In the genomic region with DNA sequence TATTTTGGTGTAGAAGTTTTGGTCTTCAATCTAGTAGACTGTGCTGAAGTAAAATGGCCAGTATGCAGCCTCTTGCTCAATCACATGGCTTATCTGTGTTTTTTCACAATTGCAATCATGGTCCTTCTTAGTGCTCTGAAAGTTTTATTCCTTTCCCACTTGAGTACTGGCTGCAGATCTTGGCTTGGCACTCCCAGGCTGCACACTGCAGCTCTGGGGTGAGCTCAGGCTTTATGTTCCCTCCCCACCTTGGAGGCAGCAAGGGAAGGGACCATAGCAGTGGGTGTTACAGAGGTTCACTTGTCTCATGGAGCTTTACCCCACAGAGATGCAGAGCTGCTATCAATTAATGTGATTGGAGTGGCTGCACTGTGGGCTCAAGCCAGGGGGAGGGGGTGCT, we compare ENCODE assay signal across 22 cellular contexts.
DNase-seq lines count a peak whose midpoint lies in the region; ATAC-seq and TF ChIP-seq lines count a peak whose summit lies in the region.
"Had no signal": no experiment of that assay in that cellular context is flagged by ENCODE, and none has a peak within 500 bp of the region (broad histone marks: within the 10 kb centered on the region; RNA-seq: fewer than 3 reads in every experiment).

No MANE protein-coding gene starts in this region.

- ATAC-seq in right cardiac atrium (peak; percentile 68 to 78), aorta (ENCODE audit: low FRiP score) (no peak)
- ATAC-seq: A549, GM12878 had no signal

- H2BK5ac ChIP-seq in mesendoderm (ENCODE audit: low read length) (no peak overlapping the region), trophoblast cell (ENCODE audit: low read depth, low read length, poor library complexity) (no peak overlapping the region)

- H3K14ac ChIP-seq in trophoblast cell (ENCODE audit: low read length) = no peak overlapping the region

- peak overlapping the region; percentile 17 for H2BK12ac ChIP-seq in trophoblast cell (ENCODE audit: low read length)

- H3K27ac ChIP-seq in right cardiac atrium (ENCODE audit: low read length) (no peak overlapping the region), left ventricle myocardium inferior (replicated peaks) (no peak overlapping the region), mesendoderm (ENCODE audit: low read depth, low read length) (no peak overlapping the region), trophoblast cell (ENCODE audit: low read depth, low read length) (no peak overlapping the region), adrenal gland (no peak overlapping the region), aorta (ENCODE audit: low read depth in 1 of 2, low read length in 2 of 2) (no peak overlapping the region)
- H3K27ac ChIP-seq: A549; BLaER1 treated with 17β-estradiol and CSF1 and Interleukin-3, amounts not matched to agents 10 nM and 100 nM; GM23248 had no signal

- no peak overlapping the region for H3K18ac ChIP-seq in mesendoderm (ENCODE audit: low read length)
- H3K18ac ChIP-seq in trophoblast cell (ENCODE audit: low read length) = no peak overlapping the region

- no peak for TF ChIP-seq CTCF in left ventricle myocardium inferior (IDR thresholded peaks at IDR 0.05; ENCODE audit: borderline replicate concordance)
- no peak for TF ChIP-seq CTCF in adrenal gland (IDR thresholded peaks at IDR 0.05)

- H3K79me2 ChIP-seq in mesendoderm (ENCODE audit: control insufficient read depth, insufficient read depth, low read length) = no peaks in the 10 kb centered on the region
- no peaks in the 10 kb centered on the region for H3K79me2 ChIP-seq in trophoblast cell (ENCODE audit: control insufficient read depth, insufficient read depth, low read length, poor library complexity)

- no peaks in the 10 kb centered on the region for H3K79me1 ChIP-seq in mesendoderm (ENCODE audit: low read length)
- H3K79me1 ChIP-seq in trophoblast cell (ENCODE audit: low read length) = peaks cover 3% of the 10 kb centered on the region

- H4K12ac ChIP-seq in trophoblast cell (ENCODE audit: low read depth, low read length) = no peak overlapping the region

- H2AK5ac ChIP-seq in mesendoderm (ENCODE audit: low read length) = no peak overlapping the region
- no peak overlapping the region for H2AK5ac ChIP-seq in trophoblast cell (ENCODE audit: low read length)

- no peak overlapping the region for H3K4me2 ChIP-seq in mesendoderm (ENCODE audit: low read length)
- H3K4me2 ChIP-seq in trophoblast cell (ENCODE audit: low read length) = no peak overlapping the region
- H3K4me2 ChIP-seq: A549; BLaER1 treated with 17β-estradiol and CSF1 and Interleukin-3, amounts not matched to agents 10 nM and 100 nM had no signal

- DNase-seq in right cardiac atrium (peak in 2 of 3 donors; percentile 55 to 70), left ventricle myocardium inferior (no peak), mesendoderm (peak; percentile 1), trophoblast cell (no peak), adrenal gland (no peak), aorta (no peak)
- DNase-seq: 8988T; ACHN; AML-193; BE2C; CD4-positive, alpha-beta T cell; CD8-positive, alpha-beta memory T cell; DMS 273 treated with DMSO at 0.1 percent for 48 hours; DMS79; EL; GDM1; GM23248; H7; HCEC 1CT had no signal

- H3K9ac ChIP-seq in mesendoderm (ENCODE audit: low read length) = no peak overlapping the region
- no peak overlapping the region for H3K9ac ChIP-seq in trophoblast cell (ENCODE audit: low read length)
- H3K9ac ChIP-seq: BLaER1 treated with 17β-estradiol and CSF1 and Interleukin-3, amounts not matched to agents 10 nM and 100 nM; GM23248 had no signal

- H4K91ac ChIP-seq in trophoblast cell (ENCODE audit: low read depth, low read length) = peak overlapping the region; percentile 61

- H3K4ac ChIP-seq in mesendoderm (ENCODE audit: low read depth, low read length) (no peak overlapping the region), trophoblast cell (ENCODE audit: low read depth, low read length) (no peak overlapping the region)

- intact Hi-C loops in right cardiac atrium (cut with DNase I) (no loop called here), left ventricle myocardium inferior (cut with micrococcal nuclease) (no loop called here), adrenal gland (cut with DNase I) (no loop called here), aorta (cut with DNase I) (no loop called here)

- no peak overlapping the region for H3K23ac ChIP-seq in mesendoderm (ENCODE audit: low read length)
- no peak overlapping the region for H3K23ac ChIP-seq in trophoblast cell (ENCODE audit: low read length)

- H4K8ac ChIP-seq in mesendoderm (ENCODE audit: low read depth, low read length) = no peak overlapping the region
- no peak overlapping the region for H4K8ac ChIP-seq in trophoblast cell (ENCODE audit: low read depth, low read length)

- H2BK120ac ChIP-seq in mesendoderm (ENCODE audit: low read depth, low read length) (no peak overlapping the region), trophoblast cell (ENCODE audit: insufficient read depth, low read length, poor library complexity) (peak overlapping the region; percentile 53)

- no peak overlapping the region for H4K5ac ChIP-seq in mesendoderm (ENCODE audit: low read length)

- H3K4me1 ChIP-seq in right cardiac atrium (ENCODE audit: control insufficient read depth, insufficient read depth, low read length) (no peaks in the 10 kb centered on the region), left ventricle myocardium inferior (no peaks in the 10 kb centered on the region), mesendoderm (ENCODE audit: control insufficient read depth, low read depth, low read length) (no peaks in the 10 kb centered on the region), trophoblast cell (ENCODE audit: control insufficient read depth in 1 of 2, insufficient read depth in 2 of 2, low read length in 2 of 2) (peaks cover 9 to 10% of the 10 kb centered on the region in 2 experiments), adrenal gland (replicated peaks in 1 of 2) (no peaks in the 10 kb centered on the region), aorta (ENCODE audit: control insufficient read depth in 1 of 2, insufficient read depth in 2 of 2, low read length in 2 of 2) (no peaks in the 10 kb centered on the region)
- H3K4me1 ChIP-seq: A549; BE2C; BLaER1 treated with 17β-estradiol and CSF1 and Interleukin-3, amounts not matched to agents 10 nM and 100 nM had no signal

- H3K36me3 ChIP-seq in left ventricle myocardium inferior (no peaks in the 10 kb centered on the region), mesendoderm (ENCODE audit: control insufficient read depth, insufficient read depth, low read length) (no peaks in the 10 kb centered on the region), trophoblast cell (ENCODE audit: control insufficient read depth in 1 of 2, insufficient read depth in 2 of 2, low read length in 2 of 2) (no peaks in the 10 kb centered on the region), adrenal gland (replicated peaks in 1 of 2) (no peaks in the 10 kb centered on the region), aorta (ENCODE audit: control insufficient read depth in 1 of 2, insufficient read depth in 2 of 2, low read length in 1 of 2) (no peaks in the 10 kb centered on the region)
- H3K36me3 ChIP-seq: BE2C; BLaER1 treated with 17β-estradiol and CSF1 and Interleukin-3, amounts not matched to agents 10 nM and 100 nM had no signal

- H3K4me3 ChIP-seq in right cardiac atrium (ENCODE audit: low read length) (no peak overlapping the region), left ventricle myocardium inferior (no peak overlapping the region), mesendoderm (ENCODE audit: low read length) (no peak overlapping the region), trophoblast cell (ENCODE audit: low read depth, low read length) (no peak overlapping the region), adrenal gland (no peak overlapping the region), aorta (ENCODE audit: low read length in 2 of 2) (no peak overlapping the region)
- H3K4me3 ChIP-seq: A549; BLaER1 treated with 17β-estradiol and CSF1 and Interleukin-3, amounts not matched to agents 10 nM and 100 nM; GM12878; GM23248 had no signal

- no peak for TF ChIP-seq POLR2A in adrenal gland (IDR thresholded peaks at IDR 0.05)

- no peak overlapping the region for H2BK15ac ChIP-seq in mesendoderm (replicated peaks; ENCODE audit: low read depth)

- H3K9me3 ChIP-seq in right cardiac atrium (ENCODE audit: control insufficient read depth, low read length) (no peaks in the 10 kb centered on the region), left ventricle myocardium inferior (replicated peaks) (no peaks in the 10 kb centered on the region), trophoblast cell (ENCODE audit: insufficient read depth, low read depth, low read length) (no peaks in the 10 kb centered on the region), adrenal gland (replicated peaks in 1 of 3) (no peaks in the 10 kb centered on the region), aorta (ENCODE audit: control insufficient read depth, low read length) (no peaks in the 10 kb centered on the region)
- H3K9me3 ChIP-seq: A549, BE2C had no signal

- H3K56ac ChIP-seq in mesendoderm (ENCODE audit: low read length) = no peak overlapping the region

- H3K27me3 ChIP-seq in right cardiac atrium (ENCODE audit: control insufficient read depth, insufficient read depth) (no peaks in the 10 kb centered on the region), left ventricle myocardium inferior (ENCODE audit: low read depth) (no peaks in the 10 kb centered on the region), mesendoderm (ENCODE audit: insufficient read depth, low read length, poor library complexity) (no peaks in the 10 kb centered on the region), trophoblast cell (ENCODE audit: insufficient read depth, low read length) (no peaks in the 10 kb centered on the region), adrenal gland (no peaks in the 10 kb centered on the region), aorta (ENCODE audit: control insufficient read depth in 1 of 2, insufficient read depth in 2 of 2, low read length in 1 of 2) (no peaks in the 10 kb centered on the region)
- H3K27me3 ChIP-seq: BE2C had no signal

- H2AFZ ChIP-seq in trophoblast cell (ENCODE audit: insufficient read depth, low read length, poor library complexity) = no peak overlapping the region
- H2AFZ ChIP-seq: GM23248 had no signal

Comparison
In these comparisons a context has a peak if more than half of its experiments do, and no peak if none do; other contexts are left out.
1. DNase-seq: peak in right cardiac atrium (2 of 3) and mesendoderm (single experiment); none in left ventricle myocardium inferior (single experiment), trophoblast cell (0 of 2), adrenal gland (0 of 7) and aorta (0 of 2).